ENCODE assay signal across 9 cellular contexts in genomic region chr3:141529256-141530132, GRCh38. TPM values are rescaled to one million over a fixed set of nuclear protein-coding genes. Genes with fewer than 3 reads are reported as not detected.
A peak's percentile ranks its signal among the peaks of the same experiment; 100 is the strongest.
DNase-seq lines count a peak whose midpoint lies in the region; ATAC-seq, FAIRE-seq and TF ChIP-seq lines count a peak whose summit lies in the region.
"Had no signal": no experiment of that assay in that cellular context is flagged by ENCODE, and none has a peak within 500 bp of the region (broad histone marks: within the 10 kb centered on the region; RNA-seq: fewer than 3 reads in every experiment).

No MANE protein-coding gene starts in this region.

- no peaks in the 10 kb centered on the region for H3K9me3 Mint-ChIP-seq in T-cell
- H3K9me3 Mint-ChIP-seq in Caco-2 (ENCODE audit: unreplicated experiment), result no peaks in the 10 kb centered on the region

- peaks cover 23% of the 10 kb centered on the region for H3K36me3 Mint-ChIP-seq in T-cell
- peaks cover 5% of the 10 kb centered on the region for H3K36me3 Mint-ChIP-seq in Caco-2 (ENCODE audit: insufficient read depth, unreplicated experiment)

- WGBS in esophagus muscularis mucosa, result 92% methylated on average over 1 of the region's 1 CpG

- DNase-seq in T-cell, result no peak
- DNase-seq in esophagus muscularis mucosa (ENCODE audit: extremely low spot score), result no peak
- no peak for DNase-seq in Caco-2
- DNase-seq in UCSD-AML1 (lab: John Stamatoyannopoulos, UW; ENCODE audit: unreplicated experiment), result no peak
- DNase-seq in SW 1271 (lab: John Stamatoyannopoulos, UW), result no peak
- DNase-seq: WERI-Rb-1 had no signal

- no peak for TF ChIP-seq EP300 in esophagus muscularis mucosa (IDR thresholded peaks at IDR 0.05)

- CTCF ChIA-PET in T-cell (lab: Charles Lee) (no interaction called here), Caco-2 (lab: Charles Lee) (no interaction called here)

- TF ChIP-seq CTCF in esophagus muscularis mucosa (IDR thresholded peaks at IDR 0.05) (no peak), Caco-2 (IDR thresholded peaks at IDR 0.05; ENCODE audit: insufficient read depth in 1 of 2, low read depth in 1 of 2, low read length in 1 of 2, severe bottlenecking in 1 of 2, unreplicated experiment in 1 of 2) (no peak)

- ATAC-seq in T-cell (replicated peaks in 1 of 4), result peak; percentile 34 to 64 (median 52)

- no peaks in the 10 kb centered on the region for H3K36me3 ChIP-seq in esophagus muscularis mucosa
- H3K36me3 ChIP-seq in Caco-2 (ENCODE audit: control insufficient read depth, insufficient read depth, low read length), result no peaks in the 10 kb centered on the region
- H3K36me3 ChIP-seq: HAP-1 had no signal

- peak overlapping the region; percentile 94 to 95 for H3K27ac Mint-ChIP-seq in T-cell
- no peak overlapping the region for H3K27ac Mint-ChIP-seq in Caco-2 (ENCODE audit: unreplicated experiment)

- intact Hi-C loops in esophagus muscularis mucosa (cut with DNase I), result no loop called here
- intact Hi-C loops in Caco-2 (cut with micrococcal nuclease; ENCODE audit: unreplicated experiment), result no loop called here

- H3K27me3 ChIP-seq in esophagus muscularis mucosa, result no peaks in the 10 kb centered on the region
- no peaks in the 10 kb centered on the region for H3K27me3 ChIP-seq in Caco-2 (replicated peaks; ENCODE audit: control insufficient read depth, insufficient read depth, low read length)

- H3K27ac ChIP-seq in esophagus muscularis mucosa (replicated peaks in 1 of 4), result peak overlapping the region; percentile 24 to 39 (median 30)
- H3K27ac ChIP-seq in skin epidermis, result peak overlapping the region in 18 of 21 experiments; percentile 12 to 84 (median 59)
- H3K27ac ChIP-seq: WERI-Rb-1 had no signal

- H3K4me3 Mint-ChIP-seq in T-cell (peak overlapping the region; percentile 63 to 67 (median 63)), Caco-2 (ENCODE audit: unreplicated experiment) (no peak overlapping the region)

- H3K4me3 ChIP-seq in esophagus muscularis mucosa (no peak overlapping the region), skin epidermis (no peak overlapping the region), Caco-2 (ENCODE audit: low read depth, low read length) (no peak overlapping the region)
- H3K4me3 ChIP-seq: HAP-1 had no signal

- H3K4me1 ChIP-seq in esophagus muscularis mucosa (peaks cover 0 to 31% (median 16%) of the 10 kb centered on the region in 4 donors), Caco-2 (no peaks in the 10 kb centered on the region)

- peak; percentile 82 for FAIRE-seq in G401.6 (lab: Jason Lieb, UNC)

- BruUV-seq in Caco-2 (replicated peaks; lab: Mats Ljungman, UMichigan), result no TSS peak

- POLR2A ChIA-PET in T-cell (lab: Charles Lee) (interaction anchor here in 1 of 2 donors (1.0 kb wide), 1 partner anchor 31 kb away, joined by 3 read pairs; no protein-coding TSS in a partner anchor), Caco-2 (lab: Charles Lee) (no interaction called here)

- H3K27me3 Mint-ChIP-seq in T-cell (no peaks in the 10 kb centered on the region), Caco-2 (ENCODE audit: insufficient read depth, unreplicated experiment) (no peaks in the 10 kb centered on the region)

- no peak for TF ChIP-seq POLR2A in esophagus muscularis mucosa (IDR thresholded peaks at IDR 0.05; ENCODE audit: low read depth)

- H3K4me1 Mint-ChIP-seq in T-cell (peaks cover 83 to 87% (median 83%) of the 10 kb centered on the region in 3 donors), Caco-2 (ENCODE audit: low read depth, unreplicated experiment) (peaks cover 9% of the 10 kb centered on the region)

- H3K9me3 ChIP-seq in esophagus muscularis mucosa (no peaks in the 10 kb centered on the region), Caco-2 (no peaks in the 10 kb centered on the region)
- H3K9me3 ChIP-seq: HAP-1 had no signal

RNA-seq across cellular contexts. Expression of gene RASA2, which starts 42.7 kb away (rescaled TPM):
- total RNA-seq in T-cell, result 10 to 100 TPM; 52.7 to 80.0 (median 62.6) TPM
- total RNA-seq in esophagus muscularis mucosa, result 10 to 100 TPM in 3 of 4 donors, 1 to 10 TPM in 1; 9.1 to 12.8 (median 10.6) TPM
- 17.2 and 26.7 TPM in 2 replicates for total RNA-seq in Caco-2 (2022)
